ENCODE assay signal across 8 cellular contexts in the genomic region with DNA sequence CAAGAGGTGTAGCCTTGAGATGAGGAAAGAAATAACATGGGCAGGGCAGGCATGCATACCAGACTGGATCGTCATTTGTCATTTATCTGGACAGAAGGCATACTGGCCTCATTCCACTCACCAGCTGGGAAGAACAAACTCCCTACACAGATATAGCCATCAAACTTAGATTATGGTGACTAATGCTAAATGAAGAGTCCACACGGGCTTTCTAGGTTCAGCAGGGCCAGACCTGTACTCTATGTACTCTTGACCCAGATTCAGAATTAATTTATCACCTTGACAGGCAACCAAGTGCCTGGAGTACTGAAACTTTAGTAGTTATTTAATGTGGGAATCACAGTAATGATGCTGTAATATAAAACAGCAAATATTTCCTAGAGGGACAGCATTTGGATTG. TPM values are rescaled to one million over a fixed set of nuclear protein-coding genes. Genes with fewer than 3 reads are reported as not detected.
DNase-seq lines count a peak whose midpoint lies in the region; ATAC-seq and TF ChIP-seq lines count a peak whose summit lies in the region.

No MANE protein-coding gene starts in this region.

- peak overlapping the region; percentile 54 for H3K27ac ChIP-seq in mesenchymal stem cell (ENCODE audit: low read length, poor library complexity, severe bottlenecking)

- no peaks in the 10 kb centered on the region for H3K9me3 ChIP-seq in mesenchymal stem cell (ENCODE audit: control insufficient read depth, low read length)

- H4K91ac ChIP-seq in mesenchymal stem cell (ENCODE audit: low read length): no peak overlapping the region

- H3K4me3 ChIP-seq in AG04449 (ENCODE audit: low read depth, low read length) (no peak overlapping the region), mesenchymal stem cell (ENCODE audit: insufficient read depth in 1 of 2, low read depth in 1 of 2, low read length in 2 of 2) (no peak overlapping the region)

- ATAC-seq in HG03045 (IDR thresholded peaks at IDR 0.05; ENCODE audit: unreplicated experiment): no peak

- no peak overlapping the region for H3K14ac ChIP-seq in mesenchymal stem cell (ENCODE audit: low read length in 2 of 2)

- no peak overlapping the region for H2AFZ ChIP-seq in mesenchymal stem cell (ENCODE audit: low read depth, low read length)

- no peak overlapping the region for H3K4me2 ChIP-seq in mesenchymal stem cell (ENCODE audit: low read length, poor library complexity, severe bottlenecking)

- no peaks in the 10 kb centered on the region for H3K9me3 Mint-ChIP-seq in activated CD4-positive, alpha-beta T cell treated with anti-CD3 and anti-CD28 coated beads, Interleukin-2, amount 10 ng/mL, durations not matched to agents 7 days and 5 days

- peaks cover 27% of the 10 kb centered on the region for H3K79me1 ChIP-seq in mesenchymal stem cell (replicated peaks; ENCODE audit: low read length, poor library complexity, severe bottlenecking)

- no peak for TF ChIP-seq CTCF in AG04449 (IDR thresholded peaks at IDR 0.05; ENCODE audit: insufficient read depth, low read length, missing control alignments)

- no peak overlapping the region for H3K9ac ChIP-seq in mesenchymal stem cell (ENCODE audit: low read length)

- H3K27ac Mint-ChIP-seq in activated CD4-positive, alpha-beta T cell treated with anti-CD3 and anti-CD28 coated beads, Interleukin-2, amount 10 ng/mL, durations not matched to agents 7 days and 5 days: no peak overlapping the region

- H4K8ac ChIP-seq in mesenchymal stem cell (ENCODE audit: low read length): no peak overlapping the region

- peak; percentile 52 for DNase-seq in AG04449 (ENCODE audit: low read depth, low spot score)
- DNase-seq in LoVo (ENCODE audit: low spot score): peak; percentile 92
- DNase-seq in dedifferentiated amniotic fluid mesenchymal stem cell (ENCODE audit: extremely low spot score): peak; percentile 69
- peak; percentile 83 for DNase-seq in mesenchymal stem cell
- DNase-seq in NCI-H2196 treated with DMSO at 0.1 percent for 48 hours (lab: John Stamatoyannopoulos, UW; ENCODE audit: unreplicated experiment): no peak
- no peak for DNase-seq in activated CD4-positive, alpha-beta T cell treated with anti-CD3 and anti-CD28 coated beads for 4 hours
- DNase-seq in activated CD4-positive, alpha-beta T cell treated with anti-CD3 and anti-CD28 coated beads, Interleukin-2, amount 10 ng/mL, durations not matched to agents 7 days and 5 days: no peak

- no peak overlapping the region for H2BK15ac ChIP-seq in mesenchymal stem cell (ENCODE audit: low read depth, poor library complexity, severe bottlenecking)

- 0% methylated on average over 2 of the region's 2 CpGs for WGBS in mesenchymal stem cell

- no peak overlapping the region for H3K18ac ChIP-seq in mesenchymal stem cell (ENCODE audit: low read depth in 1 of 2, low read length in 2 of 2)

- H3K4me1 Mint-ChIP-seq in activated CD4-positive, alpha-beta T cell treated with anti-CD3 and anti-CD28 coated beads, Interleukin-2, amount 10 ng/mL, durations not matched to agents 7 days and 5 days: no peaks in the 10 kb centered on the region

- H3K23ac ChIP-seq in mesenchymal stem cell (ENCODE audit: low read length in 2 of 2): no peak overlapping the region

- POLR2A ChIA-PET in AG04449 (lab: Yijun Ruan, JAX): no interaction called here
- POLR2A ChIA-PET in activated CD4-positive, alpha-beta T cell treated with anti-CD3 and anti-CD28 coated beads, Interleukin-2, amount 10 ng/mL, durations not matched to agents 7 days and 5 days (lab: Charles Lee): no interaction called here

- CTCF ChIA-PET in AG04449 (lab: Yijun Ruan, JAX): interaction anchor here (1.3 to 17.3 kb wide), 2 partner anchors 58 to 181 kb away, joined by 3 to 253 read pairs; no protein-coding TSS in a partner anchor
- CTCF ChIA-PET in activated CD4-positive, alpha-beta T cell treated with anti-CD3 and anti-CD28 coated beads, Interleukin-2, amount 10 ng/mL, durations not matched to agents 7 days and 5 days (lab: Charles Lee): no interaction called here

- peaks cover 7% of the 10 kb centered on the region for H3K4me1 ChIP-seq in mesenchymal stem cell (ENCODE audit: control insufficient read depth, insufficient read depth, low read depth, low read length)

- H3K4me3 Mint-ChIP-seq in activated CD4-positive, alpha-beta T cell treated with anti-CD3 and anti-CD28 coated beads, Interleukin-2, amount 10 ng/mL, durations not matched to agents 7 days and 5 days: no peak overlapping the region

- H3K27me3 ChIP-seq in mesenchymal stem cell (ENCODE audit: control insufficient read depth in 1 of 2, insufficient read depth in 1 of 2, low read length in 2 of 2): no peaks in the 10 kb centered on the region

- H2AK5ac ChIP-seq in mesenchymal stem cell (ENCODE audit: low read length, severe bottlenecking): no peak overlapping the region

- no peak overlapping the region for H3K4ac ChIP-seq in mesenchymal stem cell (ENCODE audit: low read depth in 1 of 2, low read length in 2 of 2)

- H2BK120ac ChIP-seq in mesenchymal stem cell (ENCODE audit: low read depth, low read length): no peak overlapping the region

- peaks cover 14% of the 10 kb centered on the region for H3K27me3 Mint-ChIP-seq in activated CD4-positive, alpha-beta T cell treated with anti-CD3 and anti-CD28 coated beads, Interleukin-2, amount 10 ng/mL, durations not matched to agents 7 days and 5 days

- no peaks in the 10 kb centered on the region for H3K36me3 Mint-ChIP-seq in activated CD4-positive, alpha-beta T cell treated with anti-CD3 and anti-CD28 coated beads, Interleukin-2, amount 10 ng/mL, durations not matched to agents 7 days and 5 days (ENCODE audit: low read depth)

- no peak overlapping the region for H2BK5ac ChIP-seq in mesenchymal stem cell (ENCODE audit: low read depth, low read length, poor library complexity, severe bottlenecking)

- H3K36me3 ChIP-seq in mesenchymal stem cell (ENCODE audit: control insufficient read depth in 1 of 2, insufficient read depth in 2 of 2, low read depth in 1 of 2, low read length in 2 of 2): peaks cover 0 to 2% of the 10 kb centered on the region in 2 experiments

- H2BK12ac ChIP-seq in mesenchymal stem cell (ENCODE audit: low read length in 2 of 2): no peak overlapping the region

RNA-seq across cellular contexts. Expression of a gene that starts 15.3 kb away (rescaled TPM):
- 7.2 TPM for polyA plus RNA-seq in mesenchymal stem cell (2013, experiment 1 of 2)
- polyA plus RNA-seq in mesenchymal stem cell (2013, experiment 2 of 2): 7.2 TPM
- under 1 TPM in 1 of 2 experiments, not detected in 1; 0.10 TPM for total RNA-seq in activated CD4-positive, alpha-beta T cell treated with anti-CD3 and anti-CD28 coated beads, Interleukin-2, amount 10 ng/mL, durations not matched to agents 7 days and 5 days

Comparison
In these comparisons a context has a peak if more than half of its experiments do, and no peak if none do; other contexts are left out.
1. DNase-seq: peak in AG04449 (single experiment), LoVo (single experiment), dedifferentiated amniotic fluid mesenchymal stem cell (single experiment) and mesenchymal stem cell (single experiment); none in NCI-H2196 treated with DMSO at 0.1 percent for 48 hours (single experiment), activated CD4-positive, alpha-beta T cell treated with anti-CD3 and anti-CD28 coated beads for 4 hours (0 of 2) and activated CD4-positive, alpha-beta T cell treated with anti-CD3 and anti-CD28 coated beads, Interleukin-2, amount 10 ng/mL, durations not matched to agents 7 days and 5 days (single experiment).